Comparison of ENCODE assay signal across 9 cellular contexts in the genomic region with DNA sequence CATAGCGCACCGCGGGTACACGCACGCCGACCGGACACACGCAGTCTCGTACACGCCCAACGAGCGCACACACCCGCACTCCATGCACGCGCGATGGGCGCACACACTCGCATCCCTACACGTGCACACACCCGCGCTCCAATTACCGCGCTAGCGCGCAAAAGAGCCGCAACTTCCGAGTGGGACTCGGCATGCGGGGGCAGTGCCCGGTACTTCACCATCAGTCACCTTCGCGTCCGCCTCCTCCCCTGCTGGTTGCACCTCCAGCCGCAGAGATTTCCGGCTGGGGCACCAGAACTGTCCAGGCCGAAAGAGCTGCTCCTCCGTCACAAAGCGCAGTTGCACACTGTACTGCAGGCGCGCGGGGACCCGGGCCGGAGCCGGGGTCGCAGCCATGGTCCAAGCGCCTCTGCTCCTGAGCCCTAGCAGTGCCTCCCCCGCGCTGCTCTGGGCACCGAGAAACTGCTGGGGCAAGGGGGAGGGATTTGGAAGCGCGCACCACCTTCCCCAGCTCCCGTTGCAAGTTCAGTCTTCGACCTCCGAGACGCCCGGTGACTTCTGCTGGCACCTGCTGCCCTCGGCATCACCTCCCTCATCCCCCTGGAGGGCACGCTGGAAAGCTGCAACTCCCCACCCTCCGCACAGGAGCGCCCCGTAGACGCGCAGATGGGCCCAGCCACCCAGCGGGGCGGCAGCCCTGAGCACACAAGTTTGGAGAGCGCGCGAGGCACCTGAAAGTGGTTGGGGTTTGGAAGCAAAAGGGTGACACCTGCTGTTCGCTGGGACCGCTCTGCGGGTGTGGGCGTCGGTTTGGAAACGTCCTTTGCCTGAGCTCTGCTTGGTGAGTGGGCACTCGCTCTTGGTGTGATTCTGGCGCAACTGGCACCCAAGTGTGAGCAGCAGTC.
DNase-seq lines count a peak whose midpoint lies in the region; ATAC-seq, FAIRE-seq and TF ChIP-seq lines count a peak whose summit lies in the region.
"Had no signal": no experiment of that assay in that cellular context is flagged by ENCODE, and none has a peak within 500 bp of the region (broad histone marks: within the 10 kb centered on the region; RNA-seq: fewer than 3 reads in every experiment).

No MANE protein-coding gene starts in this region.

- CTCF ChIA-PET in OCI-LY7 (lab: Charles Lee; ENCODE audit: unreplicated experiment), result no interaction called here

- H3K4me3 Mint-ChIP-seq in stimulated activated naive B cell treated with anti-CD40 and anti-IgM and Interleukin-4, amounts not matched to agents 10 μg/mL and 1 μg/mL and 100 μg/mL, for 72 hours, result peak overlapping the region; percentile 67

- H3K36me3 ChIP-seq in HUES6 (ENCODE audit: control insufficient read depth, insufficient read depth, low read length), result no peaks in the 10 kb centered on the region
- H3K36me3 ChIP-seq in OCI-LY7 (ENCODE audit: insufficient read depth, low read length), result no peaks in the 10 kb centered on the region
- H3K36me3 ChIP-seq in bronchial epithelial cell (ENCODE audit: control insufficient read depth, insufficient read depth, low read length), result no peaks in the 10 kb centered on the region
- H3K36me3 ChIP-seq in liver (ENCODE audit: control insufficient read depth in 4 of 4, insufficient read depth in 3 of 4, low read depth in 1 of 4, low read length in 3 of 4), result no peaks in the 10 kb centered on the region

- 3% methylated on average over 76 of the region's 76 CpGs for WGBS in liver

- BruUV-seq in OCI-LY7 (replicated peaks; lab: Mats Ljungman, UMichigan), result no TSS peak

- FAIRE-seq in bronchial epithelial cell (lab: Jason Lieb, UNC), result peak; percentile 76
- FAIRE-seq: colon had no signal

- peaks cover 49% of the 10 kb centered on the region for H3K27me3 ChIP-seq in HUES6 (ENCODE audit: control insufficient read depth, insufficient read depth, low read length)
- peaks cover 16% of the 10 kb centered on the region for H3K27me3 ChIP-seq in bronchial epithelial cell (ENCODE audit: control insufficient read depth, insufficient read depth, low read length)
- peaks cover 0 to 4% (median 0%) of the 10 kb centered on the region in 4 donors for H3K27me3 ChIP-seq in liver (ENCODE audit: control insufficient read depth in 4 of 4, insufficient read depth in 4 of 4, low read length in 3 of 4)

- TF ChIP-seq CTCF in OCI-LY7 (conservative IDR thresholded peaks at IDR 0.05; ENCODE audit: low read length), result no peak
- TF ChIP-seq CTCF in bronchial epithelial cell (IDR thresholded peaks at IDR 0.05; ENCODE audit: insufficient read depth, low read length, severe bottlenecking), result peak; percentile 85
- peak; percentile 33 for TF ChIP-seq CTCF in liver (IDR thresholded peaks at IDR 0.05; ENCODE audit: low read depth, low read length, missing input control)

- no peak overlapping the region for H3K27ac Mint-ChIP-seq in stimulated activated naive B cell treated with anti-CD40 and anti-IgM and Interleukin-4, amounts not matched to agents 10 μg/mL and 1 μg/mL and 100 μg/mL, for 72 hours

- peaks cover 41 to 47% of the 10 kb centered on the region in 2 donors for H3K27me3 Mint-ChIP-seq in stimulated activated naive B cell treated with anti-CD40 and anti-IgM and Interleukin-4, amounts not matched to agents 10 μg/mL and 1 μg/mL and 100 μg/mL, for 72 hours

- no peaks in the 10 kb centered on the region for H3K79me2 ChIP-seq in OCI-LY7 (ENCODE audit: insufficient read depth, low read depth, low read length)

- peak overlapping the region; percentile 17 for H3K9ac ChIP-seq in HUES6 (ENCODE audit: low read length)
- H3K9ac ChIP-seq in liver (ENCODE audit: low read depth in 1 of 2, low read length in 2 of 2), result no peak overlapping the region

- no peaks in the 10 kb centered on the region for H3K9me2 ChIP-seq in OCI-LY7 (ENCODE audit: insufficient read depth, low read length)

- no peak overlapping the region for H3K27ac ChIP-seq in HUES6 (ENCODE audit: low read depth, low read length)
- H3K27ac ChIP-seq in OCI-LY7 (ENCODE audit: low read depth, low read length, poor library complexity, severe bottlenecking), result no peak overlapping the region
- H3K27ac ChIP-seq in liver (ENCODE audit: low read depth in 1 of 2, low read length in 2 of 2), result no peak overlapping the region

- DNase-seq in activated T-cell treated with anti-CD3 and anti-CD28 coated beads for 1 hour (ENCODE audit: low read depth) (peak; percentile 6), activated T-cell treated with anti-CD3 and anti-CD28 coated beads for 4 hours (no peak), OCI-LY7 (ENCODE audit: low spot score) (peak; percentile 2), bronchial epithelial cell (ENCODE audit: low read depth) (peak; percentile 44), amniotic stem cell (lab: John Stamatoyannopoulos, UW) (no peak)
- DNase-seq in stimulated activated naive B cell treated with anti-CD40 and anti-IgM and Interleukin-4, amounts not matched to agents 10 μg/mL and 1 μg/mL and 100 μg/mL, for 72 hours, result peak; percentile 19

- POLR2A ChIA-PET in OCI-LY7 (lab: Charles Lee), result no interaction called here

- TF ChIP-seq RAD21 in liver (IDR thresholded peaks at IDR 0.05), result peak; percentile 62 to 76

- no peaks in the 10 kb centered on the region for H3K4me1 ChIP-seq in HUES6 (ENCODE audit: control insufficient read depth, insufficient read depth, low read length)
- H3K4me1 ChIP-seq in OCI-LY7 (ENCODE audit: insufficient read depth, low read length, poor library complexity, severe bottlenecking), result no peaks in the 10 kb centered on the region
- peaks cover 4 to 10% (median 7%) of the 10 kb centered on the region in 4 donors for H3K4me1 ChIP-seq in liver (ENCODE audit: control insufficient read depth in 4 of 4, insufficient read depth in 4 of 4, low read length in 3 of 4)

- no peak overlapping the region for H2AFZ ChIP-seq in OCI-LY7 (ENCODE audit: low read length)

- H3K9me3 ChIP-seq in HUES6 (ENCODE audit: control insufficient read depth, insufficient read depth, low read depth, low read length) (no peaks in the 10 kb centered on the region), OCI-LY7 (ENCODE audit: low read length) (no peaks in the 10 kb centered on the region), liver (ENCODE audit: control insufficient read depth in 4 of 4, low read length in 3 of 4) (no peaks in the 10 kb centered on the region)

- H3K4me3 ChIP-seq in HUES6 (ENCODE audit: low read depth, low read length) (peak overlapping the region; percentile 82), OCI-LY7 (ENCODE audit: low read depth, low read length, poor library complexity, severe bottlenecking) (no peak overlapping the region), bronchial epithelial cell (ENCODE audit: low read depth, low read length) (peak overlapping the region; percentile 15), liver (ENCODE audit: low read depth in 1 of 3, low read length in 3 of 3) (peak overlapping the region in 2 of 3 donors; percentile 8 to 28)

- no peaks in the 10 kb centered on the region for H4K20me1 ChIP-seq in OCI-LY7 (ENCODE audit: insufficient read depth, low read length)

- intact Hi-C loops in OCI-LY7 (cut with micrococcal nuclease; ENCODE audit: unreplicated experiment), result no loop called here

- no peaks in the 10 kb centered on the region for H3K36me3 Mint-ChIP-seq in stimulated activated naive B cell treated with anti-CD40 and anti-IgM and Interleukin-4, amounts not matched to agents 10 μg/mL and 1 μg/mL and 100 μg/mL, for 72 hours

- H3K4me2 ChIP-seq in OCI-LY7 (ENCODE audit: low read length), result no peak overlapping the region

- ATAC-seq in stimulated activated naive B cell treated with anti-CD40 and anti-IgM and Interleukin-4, amounts not matched to agents 10 μg/mL and 1 μg/mL and 100 μg/mL, for 72 hours (replicated peaks), result peak; percentile 80 to 81

- H3K4me1 Mint-ChIP-seq in stimulated activated naive B cell treated with anti-CD40 and anti-IgM and Interleukin-4, amounts not matched to agents 10 μg/mL and 1 μg/mL and 100 μg/mL, for 72 hours, result peaks cover 5 to 12% of the 10 kb centered on the region in 2 donors

- no peaks in the 10 kb centered on the region for H3K9me3 Mint-ChIP-seq in stimulated activated naive B cell treated with anti-CD40 and anti-IgM and Interleukin-4, amounts not matched to agents 10 μg/mL and 1 μg/mL and 100 μg/mL, for 72 hours

TF ChIP-seq in liver, 16 proteins besides CTCF, POLR2A, EP300 and RAD21 (continues in another document):
- TF ChIP-seq FOXA2 (IDR thresholded peaks at IDR 0.05) (no peak), SP1 (IDR thresholded peaks at IDR 0.05) (no peak), FOXA1 (IDR thresholded peaks at IDR 0.05) (no peak), TAF1 (conservative IDR thresholded peaks at IDR 0.05) (no peak), NR2F2 (IDR thresholded peaks at IDR 0.05) (no peak), YY1 (IDR thresholded peaks at IDR 0.05) (no peak), HNF4A (conservative IDR thresholded peaks at IDR 0.05) (no peak), GABPA (IDR thresholded peaks at IDR 0.05 in 1 of 2, conservative IDR thresholded peaks at IDR 0.05 in 1 of 2) (no peak), EGR1 (IDR thresholded peaks at IDR 0.05; ENCODE audit: low read depth in 2 of 2) (no peak), MAX (IDR thresholded peaks at IDR 0.05) (no peak)
- TF ChIP-seq, protein P1, sequence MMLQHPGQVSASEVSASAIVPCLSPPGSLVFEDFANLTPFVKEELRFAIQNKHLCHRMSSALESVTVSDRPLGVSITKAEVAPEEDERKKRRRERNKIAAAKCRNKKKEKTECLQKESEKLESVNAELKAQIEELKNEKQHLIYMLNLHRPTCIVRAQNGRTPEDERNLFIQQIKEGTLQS (IDR thresholded peaks at IDR 0.05), result no peak

Comparison
In these comparisons a context has a peak if more than half of its experiments do, and no peak if none do; other contexts are left out.
1. DNase-seq: peak in activated T-cell treated with anti-CD3 and anti-CD28 coated beads for 1 hour (single experiment), OCI-LY7 (single experiment), bronchial epithelial cell (single experiment) and stimulated activated naive B cell treated with anti-CD40 and anti-IgM and Interleukin-4, amounts not matched to agents 10 μg/mL and 1 μg/mL and 100 μg/mL, for 72 hours (single experiment); none in activated T-cell treated with anti-CD3 and anti-CD28 coated beads for 4 hours (single experiment) and amniotic stem cell (single experiment).